ENCODE assay signal across 17 cellular contexts in the genomic region with DNA sequence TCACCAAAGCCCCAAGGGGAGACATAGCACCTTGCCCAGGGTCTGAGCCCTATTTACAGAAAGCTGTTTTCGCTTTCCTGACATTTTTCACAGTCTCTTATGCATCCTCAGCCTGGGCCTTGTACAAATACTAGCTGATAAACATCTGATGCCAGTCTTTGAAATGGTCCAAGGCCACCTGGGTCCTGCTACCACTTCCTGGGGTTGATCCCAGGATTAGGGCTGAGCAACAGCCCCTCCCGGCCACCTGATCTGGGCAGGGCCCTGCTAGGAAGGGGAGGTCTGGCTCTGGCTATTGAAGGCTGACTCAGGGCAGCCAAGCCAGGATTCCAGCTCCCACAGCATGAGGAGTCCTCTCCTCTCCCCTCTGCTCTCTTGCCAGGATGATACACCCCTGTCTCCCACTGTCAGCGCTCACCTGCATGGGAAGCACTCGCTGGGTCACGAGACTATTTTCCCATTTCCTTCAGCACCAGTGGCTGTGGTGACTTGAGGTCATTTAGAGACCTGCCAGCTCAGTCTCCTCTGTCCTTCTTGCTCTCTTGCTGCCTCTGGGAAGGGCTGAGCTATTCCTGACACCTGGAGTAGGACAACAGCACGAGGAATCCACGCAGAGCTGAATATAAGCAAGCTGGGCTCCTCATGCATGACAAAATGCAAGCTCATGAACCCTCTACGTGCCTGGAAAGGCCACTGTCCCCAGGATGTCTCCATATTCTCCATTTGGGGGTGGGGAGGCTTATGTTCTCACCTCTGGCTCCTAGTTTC. TPM values are rescaled to one million over a fixed set of nuclear protein-coding genes. Genes with fewer than 3 reads are reported as not detected.
DNase-seq lines count a peak whose midpoint lies in the region; ATAC-seq, FAIRE-seq and TF ChIP-seq lines count a peak whose summit lies in the region.
"Had no signal": no experiment of that assay in that cellular context is flagged by ENCODE, and none has a peak within 500 bp of the region (broad histone marks: within the 10 kb centered on the region; RNA-seq: fewer than 3 reads in every experiment).

No MANE protein-coding gene starts in this region.

- H3K4me1 ChIP-seq in esophagus (ENCODE audit: control insufficient read depth in 2 of 2, insufficient read depth in 2 of 2, low read length in 1 of 2), result peaks cover 6 to 35% of the 10 kb centered on the region in 2 donors
- H3K4me1 ChIP-seq in kidney (ENCODE audit: control insufficient read depth in 1 of 2, insufficient read depth in 1 of 2, low read depth in 1 of 2, low read length in 2 of 2), result peaks cover 26 to 36% of the 10 kb centered on the region in 2 donors

- intact Hi-C loops in kidney (cut with DNase I), result no loop called here

- DNase-seq in Caki2 (ENCODE audit: low read depth) (peak; percentile 66), NCI-H2196 (lab: John Stamatoyannopoulos, UW; ENCODE audit: unreplicated experiment) (peak; percentile 36), osteocyte (ENCODE audit: extremely low spot score, unreplicated experiment) (peak; percentile 65), kidney (no peak), DMS 273 treated with DMSO at 0.1 percent for 48 hours (lab: John Stamatoyannopoulos, UW) (no peak)
- DNase-seq: activated B cell treated with CpG ODN at 0.5 μM for 24 hours, activated T-cell treated with anti-CD3 and anti-CD28 coated beads for 4 hours, amniotic stem cell, C1 segment of cervical spinal cord, NCI-H446 treated with DMSO at 0.1 percent for 48 hours, nucleus accumbens, SIG-M5 had no signal

- ATAC-seq in GM19397 (IDR thresholded peaks at IDR 0.05; ENCODE audit: unreplicated experiment) (no peak), HG03139 (IDR thresholded peaks at IDR 0.05; ENCODE audit: unreplicated experiment) (no peak)
- ATAC-seq: left lobe of liver had no signal

- peaks cover 22% of the 10 kb centered on the region for H3K4me1 Mint-ChIP-seq in osteocyte (ENCODE audit: unreplicated experiment)

- TF ChIP-seq CTCF in osteocyte (IDR thresholded peaks at IDR 0.05), result no peak
- TF ChIP-seq CTCF in kidney (IDR thresholded peaks at IDR 0.05; ENCODE audit: borderline replicate concordance, extremely low read depth, insufficient read depth), result no peak

- H3K27ac Mint-ChIP-seq in osteocyte (ENCODE audit: unreplicated experiment), result no peak overlapping the region
- H3K27ac Mint-ChIP-seq: activated B cell treated with CpG ODN at 0.5 μM for 24 hours; dendritic cell treated with granulocyte-macrophage colony-stimulating factor and Interleukin-4, amounts not matched to agents 40 ng/mL and 50 ng/mL, for 4 days had no signal

- no peak for FAIRE-seq in kidney (lab: Jason Lieb, UNC)

- H3K9me3 Mint-ChIP-seq in osteocyte (ENCODE audit: unreplicated experiment), result no peaks in the 10 kb centered on the region
- H3K9me3 Mint-ChIP-seq: activated B cell treated with CpG ODN at 0.5 μM for 24 hours; dendritic cell treated with granulocyte-macrophage colony-stimulating factor and Interleukin-4, amounts not matched to agents 40 ng/mL and 50 ng/mL, for 4 days had no signal

- H3K36me3 ChIP-seq in esophagus (ENCODE audit: control insufficient read depth in 2 of 2, insufficient read depth in 2 of 2, low read length in 1 of 2) (no peaks in the 10 kb centered on the region), kidney (ENCODE audit: control insufficient read depth in 1 of 2, insufficient read depth in 2 of 2, low read length in 2 of 2) (no peaks in the 10 kb centered on the region)

- H3K9ac ChIP-seq in kidney (ENCODE audit: low read length in 2 of 2), result no peak overlapping the region

- H3K27me3 ChIP-seq in esophagus (ENCODE audit: control insufficient read depth in 1 of 2, insufficient read depth in 2 of 2, low read length in 2 of 2), result no peaks in the 10 kb centered on the region

- in situ Hi-C loops in Caki2 (cut with HindIII; ENCODE audit: low pct_unique_long_range_greater_than_20kb, low sequenced_read_pairs), result no loop called here

- WGBS in esophagus, 2 donors, result 70 to 78% methylated on average over 8 of the region's 8 CpGs

- H3K27ac ChIP-seq in esophagus (ENCODE audit: low read depth in 2 of 2, low read length in 1 of 2) (peak overlapping the region; percentile 69 to 73), kidney (ENCODE audit: low read depth in 2 of 2, low read length in 2 of 2) (no peak overlapping the region)

- H3K4me3 Mint-ChIP-seq in osteocyte (ENCODE audit: unreplicated experiment), result no peak overlapping the region
- H3K4me3 Mint-ChIP-seq: activated B cell treated with CpG ODN at 0.5 μM for 24 hours; dendritic cell treated with granulocyte-macrophage colony-stimulating factor and Interleukin-4, amounts not matched to agents 40 ng/mL and 50 ng/mL, for 4 days had no signal

- peaks cover 4% of the 10 kb centered on the region for H3K27me3 Mint-ChIP-seq in osteocyte (ENCODE audit: unreplicated experiment)
- H3K27me3 Mint-ChIP-seq: dendritic cell treated with granulocyte-macrophage colony-stimulating factor and Interleukin-4, amounts not matched to agents 40 ng/mL and 50 ng/mL, for 4 days had no signal

- H3K36me3 Mint-ChIP-seq in osteocyte (ENCODE audit: unreplicated experiment), result peaks cover 2% of the 10 kb centered on the region

- H3K9me3 ChIP-seq in esophagus (ENCODE audit: control insufficient read depth in 2 of 2, insufficient read depth in 1 of 2, low read depth in 1 of 2, low read length in 1 of 2) (no peaks in the 10 kb centered on the region), kidney (ENCODE audit: control insufficient read depth in 1 of 2, low read length in 2 of 2) (no peaks in the 10 kb centered on the region)

- no peak overlapping the region for H3K4me3 ChIP-seq in esophagus (ENCODE audit: low read depth in 1 of 2, low read length in 2 of 2)
- H3K4me3 ChIP-seq in kidney (ENCODE audit: low read length in 2 of 2), result no peak overlapping the region

RNA-seq across cellular contexts. Expression of gene LGALSL, which starts 53.0 kb away (rescaled TPM):
- 11.1 and 12.0 TPM in 2 replicates for total RNA-seq in Caki2 (2014; rRNA removed; shearing (Covaris generic); ENCODE audit: low replicate concordance)
- polyA plus RNA-seq in esophagus, result 10 to 100 TPM; 16.8 to 21.4 TPM
- total RNA-seq in osteocyte, result 7.4 and 9.5 TPM in 2 replicates
- total RNA-seq in kidney, result 17.3 TPM
- polyA plus RNA-seq in kidney (ENCODE audit: insufficient read depth, low read depth, low replicate concordance), result 16.2 TPM

Comparison
In these comparisons a context has a peak if more than half of its experiments do, and no peak if none do; other contexts are left out.
1. DNase-seq: peak in Caki2 (single experiment), NCI-H2196 (single experiment) and osteocyte (single experiment); none in kidney (single experiment) and DMS 273 treated with DMSO at 0.1 percent for 48 hours (single experiment).
2. H3K27ac ChIP-seq: peak in esophagus (2 of 2); none in kidney (0 of 2).